Comparison of ENCODE assay signal across 19 cellular contexts in genomic region chr14:53571990-53572389, GRCh38.
DNase-seq lines count a peak whose midpoint lies in the region; ATAC-seq and TF ChIP-seq lines count a peak whose summit lies in the region.
"Had no signal": no experiment of that assay in that cellular context is flagged by ENCODE, and none has a peak within 500 bp of the region (broad histone marks: within the 10 kb centered on the region; RNA-seq: fewer than 3 reads in every experiment).

No MANE protein-coding gene starts in this region.

- H3K4me3 ChIP-seq in GM23338 (no peak overlapping the region), iPS-20b (ENCODE audit: low read length) (peak overlapping the region; percentile 36; the same call in 1 of the 2 replicates)
- H3K4me3 ChIP-seq: esophagus muscularis mucosa, heart left ventricle, mucosa of descending colon, upper lobe of left lung had no signal

- H3K36me3 ChIP-seq in GM23338 (ENCODE audit: insufficient read depth) (no peaks in the 10 kb centered on the region), iPS-20b (ENCODE audit: insufficient read depth, low read depth, low read length) (no peaks in the 10 kb centered on the region)
- H3K36me3 ChIP-seq: esophagus muscularis mucosa, heart left ventricle, upper lobe of left lung had no signal

- H3K9me3 ChIP-seq in iPS-20b (ENCODE audit: insufficient read depth, low read depth, low read length), result peaks cover 20% of the 10 kb centered on the region
- H3K9me3 ChIP-seq: esophagus muscularis mucosa, mucosa of descending colon, upper lobe of left lung had no signal

- H2AFZ ChIP-seq in GM23338, result no peak overlapping the region

- no peak overlapping the region for H3K9ac ChIP-seq in iPS-20b (ENCODE audit: low read depth, low read length)

- no peaks in the 10 kb centered on the region for H3K79me2 ChIP-seq in GM23338 (replicated peaks; ENCODE audit: insufficient read depth)

- peak; percentile 65 for DNase-seq in GM23338 (ENCODE audit: low spot score)
- DNase-seq in WTC11 (ENCODE audit: low spot score), result peak; percentile 17
- no peak for DNase-seq in activated naive CD4-positive, alpha-beta T cell treated with anti-CD3 and anti-CD28 coated beads, Interleukin-2, amount 50 U/mL, for 72 hours (ENCODE audit: low spot score in 2 of 2)
- no peak for DNase-seq in activated T-cell treated with anti-CD3 and anti-CD28 coated beads, Interleukin-2, amount 50 U/mL, for 72 hours
- DNase-seq in immature natural killer cell, result no peak
- no peak for DNase-seq in stimulated activated CD4-positive, alpha-beta T cell treated with anti-CD3 and anti-CD28 coated beads, Interleukin-2, amount 100 ng/mL, for 48 hours
- DNase-seq: activated CD8-positive, alpha-beta T cell treated with anti-CD3 and anti-CD28 coated beads for 36 hours; activated naive CD8-positive, alpha-beta T cell treated with anti-CD3 and anti-CD28 coated beads, Interleukin-2, amount 50 U/mL, for 24 hours; DMS79; heart left ventricle; KBM-7; NCI-H1694 treated with DMSO at 0.1 percent for 48 hours; stimulated activated naive CD8-positive, alpha-beta T cell treated with anti-CD3 and anti-CD28 coated beads, Interleukin-15, amount 100 ng/mL, for 72 hours; upper lobe of left lung had no signal

- peak; percentile 67 for ATAC-seq in GM23338
- ATAC-seq in WTC11, result peak; percentile 69
- ATAC-seq in stimulated activated memory B cell treated with anti-CD40 and anti-IgM and Interleukin-4, amounts not matched to agents 10 μg/mL and 1 μg/mL and 100 μg/mL, for 72 hours, result no peak
- ATAC-seq in activated naive CD4-positive, alpha-beta T cell treated with anti-CD3 and anti-CD28 coated beads, Interleukin-2, amount 50 U/mL, for 72 hours, result no peak
- no peak for ATAC-seq in activated T-cell treated with anti-CD3 and anti-CD28 coated beads, Interleukin-2, amount 50 U/mL, for 72 hours (replicated peaks in 1 of 2)
- ATAC-seq: activated CD8-positive, alpha-beta T cell treated with anti-CD3 and anti-CD28 coated beads for 36 hours; activated naive CD8-positive, alpha-beta T cell treated with anti-CD3 and anti-CD28 coated beads, Interleukin-2, amount 50 U/mL, for 24 hours; heart left ventricle; mucosa of descending colon; sciatic nerve; stimulated activated naive CD8-positive, alpha-beta T cell treated with anti-CD3 and anti-CD28 coated beads, Interleukin-15, amount 100 ng/mL, for 72 hours had no signal

- H3K27ac ChIP-seq in GM23338 (ENCODE audit: low read depth) (no peak overlapping the region), iPS-20b (ENCODE audit: low read length) (no peak overlapping the region)
- H3K27ac ChIP-seq: upper lobe of left lung had no signal

- H3K4me1 ChIP-seq in GM23338 (ENCODE audit: insufficient read depth) (peaks cover 15% of the 10 kb centered on the region), iPS-20b (ENCODE audit: insufficient read depth, low read length) (peaks cover 20% of the 10 kb centered on the region)
- H3K4me1 ChIP-seq: heart left ventricle, upper lobe of left lung had no signal

- no peak for TF ChIP-seq CTCF in GM23338 (conservative IDR thresholded peaks at IDR 0.05; ENCODE audit: low read depth in 2 of 2)
- no peak for TF ChIP-seq CTCF in WTC11 (IDR thresholded peaks at IDR 0.05)

- H3K9me3 Mint-ChIP-seq in GM23338, result peaks cover 26% of the 10 kb centered on the region
- H3K9me3 Mint-ChIP-seq in WTC11, result peaks cover 42% of the 10 kb centered on the region
- no peaks in the 10 kb centered on the region for H3K9me3 Mint-ChIP-seq in stimulated activated memory B cell treated with anti-CD40 and anti-IgM and Interleukin-4, amounts not matched to agents 10 μg/mL and 1 μg/mL and 100 μg/mL, for 72 hours
- peaks cover 2 to 5% of the 10 kb centered on the region in 2 donors for H3K9me3 Mint-ChIP-seq in activated naive CD4-positive, alpha-beta T cell treated with anti-CD3 and anti-CD28 coated beads, Interleukin-2, amount 50 U/mL, for 72 hours
- H3K9me3 Mint-ChIP-seq in activated T-cell treated with anti-CD3 and anti-CD28 coated beads, Interleukin-2, amount 50 U/mL, for 72 hours, result peaks cover 0 to 3% of the 10 kb centered on the region in 2 donors
- H3K9me3 Mint-ChIP-seq in immature natural killer cell, result peaks cover 2 to 49% (median 6%) of the 10 kb centered on the region in 6 donors
- H3K9me3 Mint-ChIP-seq: activated naive CD8-positive, alpha-beta T cell treated with anti-CD3 and anti-CD28 coated beads, Interleukin-2, amount 50 U/mL, for 24 hours had no signal

- peak overlapping the region; percentile 29; the same call in 1 of the 2 replicates for H3K4me2 ChIP-seq in GM23338

- H3K4me3 Mint-ChIP-seq in GM23338, result no peak overlapping the region
- H3K4me3 Mint-ChIP-seq in WTC11, result no peak overlapping the region
- H3K4me3 Mint-ChIP-seq in stimulated activated memory B cell treated with anti-CD40 and anti-IgM and Interleukin-4, amounts not matched to agents 10 μg/mL and 1 μg/mL and 100 μg/mL, for 72 hours, result no peak overlapping the region
- H3K4me3 Mint-ChIP-seq in activated T-cell treated with anti-CD3 and anti-CD28 coated beads, Interleukin-2, amount 50 U/mL, for 72 hours, result no peak overlapping the region
- no peak overlapping the region for H3K4me3 Mint-ChIP-seq in immature natural killer cell
- H3K4me3 Mint-ChIP-seq: activated CD8-positive, alpha-beta T cell treated with anti-CD3 and anti-CD28 coated beads for 36 hours; activated naive CD8-positive, alpha-beta T cell treated with anti-CD3 and anti-CD28 coated beads, Interleukin-2, amount 50 U/mL, for 24 hours; stimulated activated naive CD8-positive, alpha-beta T cell treated with anti-CD3 and anti-CD28 coated beads, Interleukin-15, amount 100 ng/mL, for 72 hours had no signal

- POLR2A ChIA-PET in WTC11 (lab: Charles Lee), result interaction anchor here (0.5 kb wide), 1 partner anchor 689 kb away, joined by 3 read pairs; no protein-coding TSS in a partner anchor

- CTCF ChIA-PET in WTC11 (lab: Charles Lee), result interaction anchor here (0.8 to 1.8 kb wide), 4 partner anchors 32 to 777 kb away, joined by 3 to 4 read pairs (median 4); no protein-coding TSS in a partner anchor

- H3K27me3 ChIP-seq in GM23338 (ENCODE audit: insufficient read depth) (no peaks in the 10 kb centered on the region), iPS-20b (ENCODE audit: insufficient read depth, low read length) (no peaks in the 10 kb centered on the region)
- H3K27me3 ChIP-seq: esophagus muscularis mucosa, heart left ventricle, upper lobe of left lung had no signal

- peaks cover 20% of the 10 kb centered on the region for H3K36me3 Mint-ChIP-seq in GM23338 (ENCODE audit: low read depth)
- peaks cover 22% of the 10 kb centered on the region for H3K36me3 Mint-ChIP-seq in WTC11
- no peaks in the 10 kb centered on the region for H3K36me3 Mint-ChIP-seq in stimulated activated memory B cell treated with anti-CD40 and anti-IgM and Interleukin-4, amounts not matched to agents 10 μg/mL and 1 μg/mL and 100 μg/mL, for 72 hours
- H3K36me3 Mint-ChIP-seq in activated naive CD4-positive, alpha-beta T cell treated with anti-CD3 and anti-CD28 coated beads, Interleukin-2, amount 50 U/mL, for 72 hours, result no peaks in the 10 kb centered on the region
- H3K36me3 Mint-ChIP-seq in activated T-cell treated with anti-CD3 and anti-CD28 coated beads, Interleukin-2, amount 50 U/mL, for 72 hours (ENCODE audit: insufficient read depth in 2 of 2), result peaks cover 0 to 2% of the 10 kb centered on the region in 2 donors
- H3K36me3 Mint-ChIP-seq in immature natural killer cell, result no peaks in the 10 kb centered on the region

- H3K27me3 Mint-ChIP-seq in GM23338 (ENCODE audit: insufficient read depth, low read depth, poor library complexity) (no peaks in the 10 kb centered on the region), WTC11 (ENCODE audit: low read depth) (no peaks in the 10 kb centered on the region; the same call in 1 of the 2 replicates), immature natural killer cell (ENCODE audit: low read depth in 3 of 3) (peaks cover 0 to 4% (median 1%) of the 10 kb centered on the region in 3 donors)
- no peaks in the 10 kb centered on the region for H3K27me3 Mint-ChIP-seq in stimulated activated memory B cell treated with anti-CD40 and anti-IgM and Interleukin-4, amounts not matched to agents 10 μg/mL and 1 μg/mL and 100 μg/mL, for 72 hours
- H3K27me3 Mint-ChIP-seq in activated T-cell treated with anti-CD3 and anti-CD28 coated beads, Interleukin-2, amount 50 U/mL, for 72 hours (ENCODE audit: low read depth), result no peaks in the 10 kb centered on the region

- H3K4me1 Mint-ChIP-seq in GM23338 (peaks cover 21% of the 10 kb centered on the region), WTC11 (peaks cover 33% of the 10 kb centered on the region), immature natural killer cell (no peaks in the 10 kb centered on the region)
- H3K4me1 Mint-ChIP-seq in stimulated activated memory B cell treated with anti-CD40 and anti-IgM and Interleukin-4, amounts not matched to agents 10 μg/mL and 1 μg/mL and 100 μg/mL, for 72 hours, result peaks cover 27% of the 10 kb centered on the region
- no peaks in the 10 kb centered on the region for H3K4me1 Mint-ChIP-seq in activated T-cell treated with anti-CD3 and anti-CD28 coated beads, Interleukin-2, amount 50 U/mL, for 72 hours (ENCODE audit: low read depth)
- H3K4me1 Mint-ChIP-seq: activated naive CD8-positive, alpha-beta T cell treated with anti-CD3 and anti-CD28 coated beads, Interleukin-2, amount 50 U/mL, for 24 hours; stimulated activated naive CD8-positive, alpha-beta T cell treated with anti-CD3 and anti-CD28 coated beads, Interleukin-15, amount 100 ng/mL, for 72 hours had no signal

- H3K27ac Mint-ChIP-seq in GM23338, result peak overlapping the region; percentile 41; the same call in 1 of the 2 replicates
- peak overlapping the region; percentile 19; the same call in 1 of the 2 replicates for H3K27ac Mint-ChIP-seq in WTC11
- peak overlapping the region; percentile 82 for H3K27ac Mint-ChIP-seq in stimulated activated memory B cell treated with anti-CD40 and anti-IgM and Interleukin-4, amounts not matched to agents 10 μg/mL and 1 μg/mL and 100 μg/mL, for 72 hours
- no peak overlapping the region for H3K27ac Mint-ChIP-seq in activated naive CD4-positive, alpha-beta T cell treated with anti-CD3 and anti-CD28 coated beads, Interleukin-2, amount 50 U/mL, for 72 hours
- no peak overlapping the region for H3K27ac Mint-ChIP-seq in activated T-cell treated with anti-CD3 and anti-CD28 coated beads, Interleukin-2, amount 50 U/mL, for 72 hours
- no peak overlapping the region for H3K27ac Mint-ChIP-seq in immature natural killer cell
- H3K27ac Mint-ChIP-seq: activated CD8-positive, alpha-beta T cell treated with anti-CD3 and anti-CD28 coated beads for 36 hours; activated naive CD8-positive, alpha-beta T cell treated with anti-CD3 and anti-CD28 coated beads, Interleukin-2, amount 50 U/mL, for 24 hours; stimulated activated naive CD8-positive, alpha-beta T cell treated with anti-CD3 and anti-CD28 coated beads, Interleukin-15, amount 100 ng/mL, for 72 hours had no signal

- H4K20me1 ChIP-seq in GM23338 (replicated peaks; ENCODE audit: insufficient read depth), result no peaks in the 10 kb centered on the region

- no peaks in the 10 kb centered on the region for H3F3A ChIP-seq in GM23338 (replicated peaks; ENCODE audit: low read depth)

- H3K9me2 ChIP-seq in GM23338 (ENCODE audit: insufficient read depth), result no peaks in the 10 kb centered on the region

TF ChIP-seq in GM23338, 12 proteins besides CTCF, POLR2A, EP300 and RAD21 (continues in another document):
- TF ChIP-seq JUNB (IDR thresholded peaks at IDR 0.05; ENCODE audit: unreplicated experiment), result no peak

TF ChIP-seq in WTC11, 78 proteins besides CTCF, POLR2A, EP300 and RAD21 (continues in another document):
- TF ChIP-seq ZNF219 (CRISPR knock-in tag; IDR thresholded peaks at IDR 0.05; ENCODE audit: borderline replicate concordance), result no peak

Comparison
In these comparisons a context has a peak if more than half of its experiments do, and no peak if none do; other contexts are left out.
1. ATAC-seq: peak in GM23338 (single experiment) and WTC11 (single experiment); none in stimulated activated memory B cell treated with anti-CD40 and anti-IgM and Interleukin-4, amounts not matched to agents 10 μg/mL and 1 μg/mL and 100 μg/mL, for 72 hours (single experiment), activated naive CD4-positive, alpha-beta T cell treated with anti-CD3 and anti-CD28 coated beads, Interleukin-2, amount 50 U/mL, for 72 hours (0 of 2) and activated T-cell treated with anti-CD3 and anti-CD28 coated beads, Interleukin-2, amount 50 U/mL, for 72 hours (0 of 2).
2. DNase-seq: peak in GM23338 (single experiment) and WTC11 (single experiment); none in activated naive CD4-positive, alpha-beta T cell treated with anti-CD3 and anti-CD28 coated beads, Interleukin-2, amount 50 U/mL, for 72 hours (0 of 2), activated T-cell treated with anti-CD3 and anti-CD28 coated beads, Interleukin-2, amount 50 U/mL, for 72 hours (0 of 2), immature natural killer cell (0 of 3) and stimulated activated CD4-positive, alpha-beta T cell treated with anti-CD3 and anti-CD28 coated beads, Interleukin-2, amount 100 ng/mL, for 48 hours (0 of 2).
3. H3K27ac Mint-ChIP-seq: peak in GM23338 (single experiment), WTC11 (single experiment) and stimulated activated memory B cell treated with anti-CD40 and anti-IgM and Interleukin-4, amounts not matched to agents 10 μg/mL and 1 μg/mL and 100 μg/mL, for 72 hours (single experiment); none in activated naive CD4-positive, alpha-beta T cell treated with anti-CD3 and anti-CD28 coated beads, Interleukin-2, amount 50 U/mL, for 72 hours (0 of 2), activated T-cell treated with anti-CD3 and anti-CD28 coated beads, Interleukin-2, amount 50 U/mL, for 72 hours (single experiment) and immature natural killer cell (0 of 6).